In the genomic region with DNA sequence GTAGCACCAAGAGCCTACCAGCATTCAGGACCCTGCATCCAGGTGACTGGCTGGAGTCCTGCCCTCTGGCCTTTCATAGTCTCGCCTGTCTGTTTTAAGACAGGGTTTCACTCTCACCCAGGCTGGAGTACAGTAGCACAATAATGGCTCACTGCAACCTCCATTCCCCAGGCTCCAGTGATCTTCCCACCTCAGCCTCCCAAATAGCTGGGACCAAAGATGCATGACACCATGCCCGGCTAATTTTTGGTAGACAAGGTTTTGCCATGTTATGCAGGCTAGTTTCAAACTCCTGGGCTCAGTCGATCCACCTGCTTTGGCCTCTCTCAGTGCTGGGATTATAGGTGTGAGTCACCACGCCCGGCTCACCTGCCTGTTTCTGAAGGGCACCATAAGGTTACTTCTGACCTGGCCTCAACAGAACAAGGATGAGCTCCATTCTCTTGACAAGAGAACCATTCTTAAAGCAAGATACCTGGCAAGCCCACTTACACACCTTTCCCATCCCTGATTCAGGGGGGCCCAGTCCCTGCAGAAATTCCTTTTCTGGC, we compare ENCODE assay signal across 1 cellular context.
TF ChIP-seq lines count a peak whose summit lies in the region.

No MANE protein-coding gene starts in this region.

TF ChIP-seq in K562, 482 proteins besides CTCF, POLR2A, EP300 and RAD21:
- TF ChIP-seq RBFOX2 (IDR thresholded peaks at IDR 0.05; ENCODE audit: low read depth, low read length) = peak; percentile 19; the same call in 1 of the 2 replicates
- TF ChIP-seq ETV1 (tag; conservative IDR thresholded peaks at IDR 0.05; ENCODE audit: low read depth) = no peak
